ENCODE assay signal across 1 cellular context in the genomic region with DNA sequence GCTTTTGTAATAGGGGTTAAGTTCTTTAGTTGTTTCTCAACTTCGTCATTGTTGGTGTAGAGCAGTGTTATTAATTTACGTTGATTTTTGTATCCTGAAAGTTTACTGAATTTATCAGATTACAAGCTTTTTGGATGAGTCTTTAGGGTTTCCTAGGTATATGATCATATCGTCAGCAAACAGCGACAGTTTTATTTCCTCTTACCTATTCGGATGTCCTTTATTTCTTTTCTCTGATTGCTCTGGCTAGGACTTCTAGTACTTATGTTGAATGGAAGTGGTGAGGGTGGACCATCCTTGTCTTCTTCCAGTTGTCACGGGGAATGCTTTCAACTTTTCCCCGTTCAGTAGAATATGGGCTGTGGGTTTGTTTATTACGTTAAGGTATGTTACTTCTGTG.
TF ChIP-seq lines count a peak whose summit lies in the region.

No MANE protein-coding gene starts in this region.

TF ChIP-seq in GM12891, 5 proteins besides CTCF, POLR2A, EP300 and RAD21 (continued from another document):
- no peak for TF ChIP-seq PAX5 (IDR thresholded peaks at IDR 0.05; ENCODE audit: insufficient read depth, low read length, severe bottlenecking)
- no peak for TF ChIP-seq POLR2AphosphoS5 (IDR thresholded peaks at IDR 0.05; ENCODE audit: low read depth, low read length)
